ENCODE assay signal across 18 cellular contexts in the genomic region with DNA sequence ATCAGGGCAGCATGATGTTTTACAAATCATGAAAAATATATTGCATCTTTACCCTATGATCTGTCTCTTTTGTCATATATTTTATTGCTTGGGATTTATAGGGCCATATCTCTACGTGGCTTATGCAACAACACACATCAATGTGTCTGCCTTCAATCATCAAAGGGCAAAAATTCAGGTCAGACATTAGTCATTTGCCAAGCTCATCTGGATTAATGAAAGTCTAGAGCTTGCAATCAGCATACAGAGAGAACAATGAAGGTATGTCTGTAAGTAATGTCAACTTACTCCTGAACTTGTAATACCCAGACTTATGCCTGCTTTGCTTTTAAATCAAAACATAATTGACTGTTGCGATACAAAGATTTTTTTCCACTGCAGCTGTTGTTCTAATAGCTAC.
DNase-seq lines count a peak whose midpoint lies in the region; ATAC-seq, FAIRE-seq and TF ChIP-seq lines count a peak whose summit lies in the region.
"Had no signal": no experiment of that assay in that cellular context is flagged by ENCODE, and none has a peak within 500 bp of the region (broad histone marks: within the 10 kb centered on the region; RNA-seq: fewer than 3 reads in every experiment).

No MANE protein-coding gene starts in this region.

- H4K20me1 ChIP-seq in mammary epithelial cell (ENCODE audit: insufficient read depth, low read length) (no peaks in the 10 kb centered on the region), OCI-LY7 (ENCODE audit: insufficient read depth, low read length) (no peaks in the 10 kb centered on the region)

- in situ Hi-C loops in mammary epithelial cell (cut with MboI; ENCODE audit: low sequenced_read_pairs in 2 of 2) = no loop called here

- DNase-seq in mammary epithelial cell = peak; percentile 48
- DNase-seq in MCF 10A (ENCODE audit: unreplicated experiment) = no peak
- DNase-seq in RWPE2 (ENCODE audit: low spot score) = no peak
- DNase-seq in fibroblast of villous mesenchyme (ENCODE audit: low read depth) = peak; percentile 28
- no peak for DNase-seq in OCI-LY7 (ENCODE audit: low spot score)
- DNase-seq in RCC 7860 (ENCODE audit: low spot score) = no peak
- no peak for DNase-seq in NCI-H1694 treated with DMSO at 0.1 percent for 48 hours (lab: John Stamatoyannopoulos, UW)
- DNase-seq: BE2C; CD4-positive, alpha-beta memory T cell; DND-41; GDM1; GOT3; HFFc6 had no signal

- H3K36me3 ChIP-seq in mammary epithelial cell (ENCODE audit: insufficient read depth, low read length) (no peaks in the 10 kb centered on the region), RWPE2 (ENCODE audit: low read depth) (no peaks in the 10 kb centered on the region), OCI-LY7 (ENCODE audit: insufficient read depth, low read length) (no peaks in the 10 kb centered on the region)
- H3K36me3 ChIP-seq: BE2C, HAP-1 had no signal

- no peaks in the 10 kb centered on the region for H3K9me2 ChIP-seq in OCI-LY7 (ENCODE audit: insufficient read depth, low read length)

- H3K27ac ChIP-seq in mammary epithelial cell (ENCODE audit: insufficient read depth, low read depth, low read length) = no peak overlapping the region
- peak overlapping the region; percentile 15 for H3K27ac ChIP-seq in RWPE2 (ENCODE audit: poor library complexity, severe bottlenecking)
- H3K27ac ChIP-seq in OCI-LY7 (ENCODE audit: low read depth, low read length, poor library complexity, severe bottlenecking) = no peak overlapping the region
- H3K27ac ChIP-seq: C4-2B, HL-60 had no signal

- H3K4me1 ChIP-seq in mammary epithelial cell (ENCODE audit: insufficient read depth, low read length) (no peaks in the 10 kb centered on the region), RWPE2 (ENCODE audit: insufficient read depth, poor library complexity, severe bottlenecking) (peaks cover 11% of the 10 kb centered on the region), OCI-LY7 (ENCODE audit: insufficient read depth, low read length, poor library complexity, severe bottlenecking) (peaks cover 4% of the 10 kb centered on the region)
- H3K4me1 ChIP-seq: BE2C, HAP-1 had no signal

- no peaks in the 10 kb centered on the region for H3K36me3 Mint-ChIP-seq in MCF 10A (ENCODE audit: insufficient read depth, unreplicated experiment)
- H3K36me3 Mint-ChIP-seq: CD4-positive, alpha-beta memory T cell had no signal

- H3K9me3 ChIP-seq in mammary epithelial cell (replicated peaks; ENCODE audit: insufficient read depth, low read length) (no peaks in the 10 kb centered on the region), RWPE2 (ENCODE audit: severe bottlenecking) (no peaks in the 10 kb centered on the region), OCI-LY7 (ENCODE audit: low read length) (no peaks in the 10 kb centered on the region)
- H3K9me3 ChIP-seq: BE2C, HAP-1 had no signal

- H3K27me3 Mint-ChIP-seq in MCF 10A (ENCODE audit: insufficient read depth, unreplicated experiment) = no peaks in the 10 kb centered on the region
- H3K27me3 Mint-ChIP-seq: CD4-positive, alpha-beta memory T cell had no signal

- H2AFZ ChIP-seq in mammary epithelial cell (ENCODE audit: low read depth, low read length) (no peak overlapping the region), OCI-LY7 (ENCODE audit: low read length) (no peak overlapping the region)

- CTCF ChIA-PET in mammary epithelial cell (lab: Charles Lee; ENCODE audit: low non-redundant PET) (no interaction called here), MCF 10A (lab: Yijun Ruan, JAX) (interaction anchor here (0.7 to 1.9 kb wide), 6 partner anchors 9 to 251 kb away, joined by 3 to 5 read pairs (median 4); no protein-coding TSS in a partner anchor), OCI-LY7 (lab: Charles Lee; ENCODE audit: unreplicated experiment) (no interaction called here)

- H3K4me3 ChIP-seq in mammary epithelial cell (replicated peaks in 1 of 3; ENCODE audit: insufficient read depth in 1 of 3, low read depth in 2 of 3, low read length in 3 of 3) (no peak overlapping the region), RWPE2 (ENCODE audit: severe bottlenecking) (no peak overlapping the region), fibroblast of villous mesenchyme (ENCODE audit: low read depth, low read length) (no peak overlapping the region), OCI-LY7 (ENCODE audit: low read depth, low read length, poor library complexity, severe bottlenecking) (no peak overlapping the region)
- H3K4me3 ChIP-seq: HAP-1 had no signal

- POLR2A ChIA-PET in MCF 10A (lab: Yijun Ruan, JAX) = interaction anchor here (0.7 to 1.3 kb wide), 2 partner anchors 11 to 22 kb away, joined by 3 read pairs; no protein-coding TSS in a partner anchor
- POLR2A ChIA-PET in OCI-LY7 (lab: Charles Lee) = interaction anchor here (0.6 kb wide), 2 partner anchors 10 to 130 kb away, joined by 3 read pairs; no protein-coding TSS in a partner anchor

- no peak overlapping the region for H3K9ac ChIP-seq in mammary epithelial cell (ENCODE audit: insufficient read depth, low read length)

- no peaks in the 10 kb centered on the region for H3K4me1 Mint-ChIP-seq in MCF 10A (ENCODE audit: insufficient read depth, unreplicated experiment)
- H3K4me1 Mint-ChIP-seq: CD4-positive, alpha-beta memory T cell had no signal

- BruUV-seq in mammary epithelial cell (replicated peaks; lab: Mats Ljungman, UMichigan) = no TSS peak
- BruUV-seq in MCF 10A (replicated peaks; lab: Mats Ljungman, UMichigan) = no TSS peak
- no TSS peak for BruUV-seq in OCI-LY7 (replicated peaks; lab: Mats Ljungman, UMichigan)

- no peak overlapping the region for H3K4me3 Mint-ChIP-seq in MCF 10A (ENCODE audit: unreplicated experiment)
- H3K4me3 Mint-ChIP-seq: CD4-positive, alpha-beta memory T cell; HFFc6 had no signal

- H3K27ac Mint-ChIP-seq in MCF 10A (ENCODE audit: low read depth, unreplicated experiment) = no peak overlapping the region
- H3K27ac Mint-ChIP-seq: CD4-positive, alpha-beta memory T cell; HFFc6 had no signal

- intact Hi-C loops in mammary epithelial cell (cut with micrococcal nuclease) (no loop called here), MCF 10A (cut with micrococcal nuclease) (no loop called here), OCI-LY7 (cut with micrococcal nuclease; ENCODE audit: unreplicated experiment) (no loop called here)

- dilution Hi-C loops in mammary epithelial cell (cut with HindIII; ENCODE audit: low sequenced_read_pairs) = no loop called here

- ATAC-seq in RWPE2 (ENCODE audit: low read depth) = peak; percentile 84
- no peak for ATAC-seq in HG03442 (IDR thresholded peaks at IDR 0.05; ENCODE audit: unreplicated experiment)

- no peaks in the 10 kb centered on the region for H3K79me2 ChIP-seq in mammary epithelial cell (ENCODE audit: insufficient read depth, low read length)
- no peaks in the 10 kb centered on the region for H3K79me2 ChIP-seq in OCI-LY7 (ENCODE audit: insufficient read depth, low read depth, low read length)

- TF ChIP-seq CTCF in mammary epithelial cell (conservative IDR thresholded peaks at IDR 0.05 in 1 of 2, IDR thresholded peaks at IDR 0.05 in 1 of 2; ENCODE audit: extremely low read depth in 1 of 2, insufficient read depth in 1 of 2, low read depth in 1 of 2, low read length in 2 of 2) (no peak), MCF 10A (IDR thresholded peaks at IDR 0.05; ENCODE audit: unreplicated experiment) (no peak), RWPE2 (IDR thresholded peaks at IDR 0.05; ENCODE audit: poor library complexity, severe bottlenecking) (no peak), fibroblast of villous mesenchyme (IDR thresholded peaks at IDR 0.05; ENCODE audit: insufficient read depth, low read depth, low read length) (no peak), OCI-LY7 (conservative IDR thresholded peaks at IDR 0.05; ENCODE audit: low read length) (no peak)

- H3K4me2 ChIP-seq in mammary epithelial cell (ENCODE audit: insufficient read depth, low read depth, low read length) (no peak overlapping the region), OCI-LY7 (ENCODE audit: low read length) (no peak overlapping the region)

- H3K9me3 Mint-ChIP-seq in MCF 10A (ENCODE audit: unreplicated experiment) = peaks cover 7% of the 10 kb centered on the region

- 53% methylated on average over 2 of the region's 2 CpGs for WGBS in mammary epithelial cell (ENCODE audit: low coverage, missing lambda C conversion rate)

- no peak for FAIRE-seq in RCC 7860 (lab: Jason Lieb, UNC)
- FAIRE-seq: GM12892 had no signal

- H3K27me3 ChIP-seq in mammary epithelial cell (ENCODE audit: insufficient read depth, low read length) (no peaks in the 10 kb centered on the region), RWPE2 (ENCODE audit: insufficient read depth, poor library complexity, severe bottlenecking) (no peaks in the 10 kb centered on the region)
- H3K27me3 ChIP-seq: BE2C had no signal

Comparison
In these comparisons a context has a peak if more than half of its experiments do, and no peak if none do; other contexts are left out.
1. DNase-seq: peak in mammary epithelial cell (single experiment) and fibroblast of villous mesenchyme (single experiment); none in MCF 10A (single experiment), RWPE2 (single experiment), OCI-LY7 (single experiment), RCC 7860 (single experiment) and NCI-H1694 treated with DMSO at 0.1 percent for 48 hours (single experiment).